16 cellular contexts compared by ENCODE assay signal in the genomic region with DNA sequence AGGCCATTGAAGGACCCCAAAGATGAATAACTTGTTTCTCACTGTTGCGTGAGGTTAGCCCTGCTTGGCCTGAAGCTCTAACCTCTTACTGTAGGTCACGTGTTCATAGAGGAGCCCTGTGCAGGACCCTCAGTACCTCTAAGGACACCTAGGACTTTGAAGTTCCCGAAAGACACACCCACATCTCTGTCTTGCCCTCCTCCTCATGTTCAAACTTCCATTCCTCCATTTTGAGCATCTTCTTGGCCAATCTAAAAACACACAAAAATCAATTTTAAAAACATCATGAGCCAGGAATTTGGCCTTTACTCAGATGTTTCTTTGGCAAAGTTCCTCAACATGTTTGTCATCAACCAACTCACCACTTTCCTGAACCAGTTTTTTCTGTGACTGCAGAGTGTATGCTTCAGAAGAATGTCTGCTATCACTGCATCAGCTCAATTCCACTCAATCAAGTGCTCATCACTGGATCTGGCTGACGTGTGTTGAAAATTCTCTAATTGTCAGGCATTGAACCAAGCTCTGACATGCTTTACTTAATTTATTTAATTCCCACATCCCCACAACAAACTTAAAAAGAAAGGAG.
DNase-seq lines count a peak whose midpoint lies in the region; ATAC-seq and TF ChIP-seq lines count a peak whose summit lies in the region.
"Had no signal": no experiment of that assay in that cellular context is flagged by ENCODE, and none has a peak within 500 bp of the region (broad histone marks: within the 10 kb centered on the region; RNA-seq: fewer than 3 reads in every experiment).

No MANE protein-coding gene starts in this region.

- no peak overlapping the region for H2AFZ ChIP-seq in hepatocyte

- H3K9me3 ChIP-seq in right cardiac atrium (ENCODE audit: control insufficient read depth, low read length) = no peaks in the 10 kb centered on the region
- no peaks in the 10 kb centered on the region for H3K9me3 ChIP-seq in right atrium auricular region
- no peaks in the 10 kb centered on the region for H3K9me3 ChIP-seq in hepatocyte (ENCODE audit: low read depth)
- H3K9me3 ChIP-seq: right lobe of liver, SJSA1, testis had no signal

- POLR2A ChIA-PET in WTC11 (lab: Charles Lee) = no interaction called here

- H3K27ac ChIP-seq in right cardiac atrium (ENCODE audit: low read length) (no peak overlapping the region), right atrium auricular region (no peak overlapping the region), hepatocyte (peak overlapping the region; percentile 32)
- H3K27ac ChIP-seq: right lobe of liver, SJSA1, testis, VCaP had no signal

- DNase-seq in right cardiac atrium (no peak), right atrium auricular region (ENCODE audit: low spot score) (no peak), astrocyte of the hippocampus (ENCODE audit: low read depth, low spot score) (peak; percentile 85), hepatocyte (ENCODE audit: low spot score) (peak; percentile 26), WTC11 (ENCODE audit: low spot score) (no peak)
- DNase-seq in activated naive CD8-positive, alpha-beta T cell treated with anti-CD3 and anti-CD28 coated beads, Interleukin-2, amount 50 U/mL, for 24 hours = no peak
- DNase-seq: activated CD8-positive, alpha-beta memory T cell treated with anti-CD3 and anti-CD28 coated beads, Interleukin-2, amount 50 U/mL, for 48 hours; GDM1; NCI-H1436 treated with DMSO at 0.1 percent for 48 hours; NCI-H82; right lobe of liver; testis had no signal

- H3K4me1 Mint-ChIP-seq in activated naive CD8-positive, alpha-beta T cell treated with anti-CD3 and anti-CD28 coated beads, Interleukin-2, amount 50 U/mL, for 24 hours = no peaks in the 10 kb centered on the region
- H3K4me1 Mint-ChIP-seq in WTC11 = no peaks in the 10 kb centered on the region

- H3K79me2 ChIP-seq in hepatocyte = no peaks in the 10 kb centered on the region

- TF ChIP-seq CTCF in right atrium auricular region (IDR thresholded peaks at IDR 0.05) (no peak), hepatocyte (IDR thresholded peaks at IDR 0.05; ENCODE audit: poor library complexity) (no peak), WTC11 (IDR thresholded peaks at IDR 0.05) (no peak)

- no peak overlapping the region for H3K4me2 ChIP-seq in hepatocyte

- peaks cover 4% of the 10 kb centered on the region for H3K9me3 Mint-ChIP-seq in activated naive CD8-positive, alpha-beta T cell treated with anti-CD3 and anti-CD28 coated beads, Interleukin-2, amount 50 U/mL, for 24 hours
- H3K9me3 Mint-ChIP-seq in WTC11 = peaks cover 9% of the 10 kb centered on the region

- H3K36me3 ChIP-seq in right atrium auricular region = no peaks in the 10 kb centered on the region
- H3K36me3 ChIP-seq in hepatocyte (replicated peaks; ENCODE audit: insufficient read depth, low read depth) = no peaks in the 10 kb centered on the region
- H3K36me3 ChIP-seq: right lobe of liver, SJSA1 had no signal

- H3K4me1 ChIP-seq in right cardiac atrium (ENCODE audit: control insufficient read depth, insufficient read depth, low read length) = no peaks in the 10 kb centered on the region
- peaks cover 0 to 11% of the 10 kb centered on the region in 2 donors for H3K4me1 ChIP-seq in right atrium auricular region
- no peaks in the 10 kb centered on the region for H3K4me1 ChIP-seq in hepatocyte (ENCODE audit: insufficient read depth)
- H3K4me1 ChIP-seq: right lobe of liver, SJSA1, testis had no signal

- H3K27me3 Mint-ChIP-seq in activated naive CD8-positive, alpha-beta T cell treated with anti-CD3 and anti-CD28 coated beads, Interleukin-2, amount 50 U/mL, for 24 hours = peaks cover 7% of the 10 kb centered on the region
- H3K27me3 Mint-ChIP-seq in WTC11 (ENCODE audit: low read depth) = no peaks in the 10 kb centered on the region

- ATAC-seq in right cardiac atrium (peak; percentile 53 to 74), HG03432 (IDR thresholded peaks at IDR 0.05; ENCODE audit: unreplicated experiment) (no peak), WTC11 (no peak), GM18511 (IDR thresholded peaks at IDR 0.05; ENCODE audit: unreplicated experiment) (no peak)
- ATAC-seq in activated naive CD8-positive, alpha-beta T cell treated with anti-CD3 and anti-CD28 coated beads, Interleukin-2, amount 50 U/mL, for 24 hours = no peak

- WGBS in right cardiac atrium = 77% methylated on average over 4 of the region's 4 CpGs
- WGBS in hepatocyte (ENCODE audit: low lambda C conversion rate, missing lambda C conversion rate) = 94% methylated on average over 4 of the region's 4 CpGs

- intact Hi-C loops in right cardiac atrium (cut with DNase I) = no loop called here

- H3K27me3 ChIP-seq in right cardiac atrium (ENCODE audit: control insufficient read depth, insufficient read depth) (no peaks in the 10 kb centered on the region), right atrium auricular region (no peaks in the 10 kb centered on the region), hepatocyte (no peaks in the 10 kb centered on the region)
- H3K27me3 ChIP-seq: right lobe of liver, SJSA1, testis had no signal

- CTCF ChIA-PET in WTC11 (lab: Charles Lee) = no interaction called here

- H3K4me3 ChIP-seq in right cardiac atrium (ENCODE audit: low read length) = no peak overlapping the region
- no peak overlapping the region for H3K4me3 ChIP-seq in right atrium auricular region
- no peak overlapping the region for H3K4me3 ChIP-seq in hepatocyte
- H3K4me3 ChIP-seq: right lobe of liver, SJSA1, testis had no signal

- H3K27ac Mint-ChIP-seq in activated naive CD8-positive, alpha-beta T cell treated with anti-CD3 and anti-CD28 coated beads, Interleukin-2, amount 50 U/mL, for 24 hours = no peak overlapping the region
- H3K27ac Mint-ChIP-seq in WTC11 = no peak overlapping the region

- no peaks in the 10 kb centered on the region for H4K20me1 ChIP-seq in hepatocyte (ENCODE audit: insufficient read depth, poor library complexity, severe bottlenecking)

- no peak overlapping the region for H3K4me3 Mint-ChIP-seq in activated naive CD8-positive, alpha-beta T cell treated with anti-CD3 and anti-CD28 coated beads, Interleukin-2, amount 50 U/mL, for 24 hours
- no peak overlapping the region for H3K4me3 Mint-ChIP-seq in WTC11

- no peaks in the 10 kb centered on the region for H3K9me2 ChIP-seq in hepatocyte (replicated peaks; ENCODE audit: insufficient read depth)

- no peaks in the 10 kb centered on the region for H3K36me3 Mint-ChIP-seq in activated naive CD8-positive, alpha-beta T cell treated with anti-CD3 and anti-CD28 coated beads, Interleukin-2, amount 50 U/mL, for 24 hours (ENCODE audit: low read depth)
- no peaks in the 10 kb centered on the region for H3K36me3 Mint-ChIP-seq in WTC11

TF ChIP-seq in WTC11, 78 proteins besides CTCF, POLR2A, EP300 and RAD21 (continues in another document):
- no peak for TF ChIP-seq FOXK1 (CRISPR knock-in tag; IDR thresholded peaks at IDR 0.05)
- no peak for TF ChIP-seq ZBTB21 (CRISPR knock-in tag; IDR thresholded peaks at IDR 0.05; ENCODE audit: borderline replicate concordance)
- TF ChIP-seq, protein P1, sequence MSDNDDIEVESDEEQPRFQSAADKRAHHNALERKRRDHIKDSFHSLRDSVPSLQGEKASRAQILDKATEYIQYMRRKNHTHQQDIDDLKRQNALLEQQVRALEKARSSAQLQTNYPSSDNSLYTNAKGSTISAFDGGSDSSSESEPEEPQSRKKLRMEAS (CRISPR knock-in tag; IDR thresholded peaks at IDR 0.05) = no peak
- no peak for TF ChIP-seq USF1 (CRISPR knock-in tag; IDR thresholded peaks at IDR 0.05)
- TF ChIP-seq ZNF219 (CRISPR knock-in tag; IDR thresholded peaks at IDR 0.05; ENCODE audit: borderline replicate concordance) = no peak
- no peak for TF ChIP-seq ESRRA (CRISPR knock-in tag; IDR thresholded peaks at IDR 0.05; ENCODE audit: borderline replicate concordance)
- TF ChIP-seq GABPB1 (CRISPR knock-in tag; IDR thresholded peaks at IDR 0.05) = no peak
- no peak for TF ChIP-seq SP1 (CRISPR knock-in tag; conservative IDR thresholded peaks at IDR 0.05)
- TF ChIP-seq CREB1 (CRISPR knock-in tag; IDR thresholded peaks at IDR 0.05) = no peak
- no peak for TF ChIP-seq IRF2 (CRISPR knock-in tag; IDR thresholded peaks at IDR 0.05; ENCODE audit: borderline replicate concordance, low read depth)
- TF ChIP-seq, protein P2, sequence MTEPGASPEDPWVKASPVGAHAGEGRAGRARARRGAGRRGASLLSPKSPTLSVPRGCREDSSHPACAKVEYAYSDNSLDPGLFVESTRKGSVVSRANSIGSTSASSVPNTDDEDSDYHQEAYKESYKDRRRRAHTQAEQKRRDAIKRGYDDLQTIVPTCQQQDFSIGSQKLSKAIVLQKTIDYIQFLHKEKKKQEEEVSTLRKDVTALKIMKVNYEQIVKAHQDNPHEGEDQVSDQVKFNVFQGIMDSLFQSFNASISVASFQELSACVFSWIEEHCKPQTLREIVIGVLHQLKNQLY (CRISPR knock-in tag; IDR thresholded peaks at IDR 0.05) = no peak
- no peak for TF ChIP-seq NR1H2 (CRISPR knock-in tag; IDR thresholded peaks at IDR 0.05)
- TF ChIP-seq ELF4 (CRISPR knock-in tag; IDR thresholded peaks at IDR 0.05; ENCODE audit: low read depth) = no peak
- no peak for TF ChIP-seq FOXP1 (CRISPR knock-in tag; IDR thresholded peaks at IDR 0.05; ENCODE audit: borderline replicate concordance)
- TF ChIP-seq, protein P3, sequence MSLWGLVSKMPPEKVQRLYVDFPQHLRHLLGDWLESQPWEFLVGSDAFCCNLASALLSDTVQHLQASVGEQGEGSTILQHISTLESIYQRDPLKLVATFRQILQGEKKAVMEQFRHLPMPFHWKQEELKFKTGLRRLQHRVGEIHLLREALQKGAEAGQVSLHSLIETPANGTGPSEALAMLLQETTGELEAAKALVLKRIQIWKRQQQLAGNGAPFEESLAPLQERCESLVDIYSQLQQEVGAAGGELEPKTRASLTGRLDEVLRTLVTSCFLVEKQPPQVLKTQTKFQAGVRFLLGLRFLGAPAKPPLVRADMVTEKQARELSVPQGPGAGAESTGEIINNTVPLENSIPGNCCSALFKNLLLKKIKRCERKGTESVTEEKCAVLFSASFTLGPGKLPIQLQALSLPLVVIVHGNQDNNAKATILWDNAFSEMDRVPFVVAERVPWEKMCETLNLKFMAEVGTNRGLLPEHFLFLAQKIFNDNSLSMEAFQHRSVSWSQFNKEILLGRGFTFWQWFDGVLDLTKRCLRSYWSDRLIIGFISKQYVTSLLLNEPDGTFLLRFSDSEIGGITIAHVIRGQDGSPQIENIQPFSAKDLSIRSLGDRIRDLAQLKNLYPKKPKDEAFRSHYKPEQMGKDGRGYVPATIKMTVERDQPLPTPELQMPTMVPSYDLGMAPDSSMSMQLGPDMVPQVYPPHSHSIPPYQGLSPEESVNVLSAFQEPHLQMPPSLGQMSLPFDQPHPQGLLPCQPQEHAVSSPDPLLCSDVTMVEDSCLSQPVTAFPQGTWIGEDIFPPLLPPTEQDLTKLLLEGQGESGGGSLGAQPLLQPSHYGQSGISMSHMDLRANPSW (CRISPR knock-in tag; conservative IDR thresholded peaks at IDR 0.05; ENCODE audit: low read depth) = no peak

Comparison
In these comparisons a context has a peak if more than half of its experiments do, and no peak if none do; other contexts are left out.
1. ATAC-seq: peak in right cardiac atrium (2 of 2); none in HG03432 (single experiment), activated naive CD8-positive, alpha-beta T cell treated with anti-CD3 and anti-CD28 coated beads, Interleukin-2, amount 50 U/mL, for 24 hours (single experiment), WTC11 (single experiment) and GM18511 (single experiment).
2. DNase-seq: peak in astrocyte of the hippocampus (single experiment) and hepatocyte (single experiment); none in right cardiac atrium (0 of 3), right atrium auricular region (single experiment), activated naive CD8-positive, alpha-beta T cell treated with anti-CD3 and anti-CD28 coated beads, Interleukin-2, amount 50 U/mL, for 24 hours (single experiment) and WTC11 (single experiment).